Comparison of ENCODE assay signal across 8 cellular contexts in genomic region chrX:135522878-135523693, GRCh38. TPM values are rescaled to one million over a fixed set of nuclear protein-coding genes. Genes with fewer than 3 reads are reported as not detected.
A peak's percentile ranks its signal among the peaks of the same experiment; 100 is the strongest.
DNase-seq lines count a peak whose midpoint lies in the region; ATAC-seq and TF ChIP-seq lines count a peak whose summit lies in the region.

No MANE protein-coding gene starts in this region.

- peak overlapping the region; percentile 85 for H3K4me3 Mint-ChIP-seq in dendritic cell treated with granulocyte-macrophage colony-stimulating factor and Interleukin-4, amounts not matched to agents 40 ng/mL and 50 ng/mL, for 4 days

- H3K79me2 ChIP-seq in OCI-LY7 (ENCODE audit: insufficient read depth, low read depth, low read length): peaks cover 6% of the 10 kb centered on the region; the same call in 1 of the 2 replicates
- no peaks in the 10 kb centered on the region for H3K79me2 ChIP-seq in osteoblast (ENCODE audit: insufficient read depth, low read length)

- CTCF ChIA-PET in OCI-LY7 (lab: Charles Lee; ENCODE audit: unreplicated experiment): no interaction called here

- no peak for TF ChIP-seq POLR2A in thyroid gland (IDR thresholded peaks at IDR 0.05)

- no TSS peak for BruUV-seq in OCI-LY7 (replicated peaks; lab: Mats Ljungman, UMichigan)

- H3K4me1 ChIP-seq in OCI-LY7 (ENCODE audit: insufficient read depth, low read length, poor library complexity, severe bottlenecking) (peaks cover 11% of the 10 kb centered on the region), osteoblast (ENCODE audit: insufficient read depth, low read length) (no peaks in the 10 kb centered on the region), thyroid gland (no peaks in the 10 kb centered on the region)

- H3K4me3 ChIP-seq in OCI-LY7 (ENCODE audit: low read depth, low read length, poor library complexity, severe bottlenecking) (peak overlapping the region; percentile 84), osteoblast (ENCODE audit: insufficient read depth, low read length) (peak overlapping the region; percentile 76), thyroid gland (replicated peaks in 1 of 3) (no peak overlapping the region)

- no peaks in the 10 kb centered on the region for H3K9me2 ChIP-seq in OCI-LY7 (ENCODE audit: insufficient read depth, low read length)

- DNase-seq in ELR (ENCODE audit: low read depth): peak; percentile 0
- DNase-seq in OCI-LY7 (ENCODE audit: low spot score): no peak
- DNase-seq in osteoblast (ENCODE audit: insufficient read length, low spot score, missing footprints): no peak
- DNase-seq in thyroid gland: no peak
- DNase-seq in NCI-H1436 treated with DMSO at 0.1 percent for 48 hours (lab: John Stamatoyannopoulos, UW): no peak
- no peak for DNase-seq in inferior parietal cortex (ENCODE audit: extremely low spot score)

- no peaks in the 10 kb centered on the region for H3K36me3 ChIP-seq in OCI-LY7 (ENCODE audit: insufficient read depth, low read length)
- no peaks in the 10 kb centered on the region for H3K36me3 ChIP-seq in osteoblast (ENCODE audit: insufficient read depth, low read length)
- no peaks in the 10 kb centered on the region for H3K36me3 ChIP-seq in thyroid gland

- peaks cover 17% of the 10 kb centered on the region for H3K36me3 Mint-ChIP-seq in dendritic cell treated with granulocyte-macrophage colony-stimulating factor and Interleukin-4, amounts not matched to agents 40 ng/mL and 50 ng/mL, for 4 days (ENCODE audit: low read depth)

- H3K27ac Mint-ChIP-seq in dendritic cell treated with granulocyte-macrophage colony-stimulating factor and Interleukin-4, amounts not matched to agents 40 ng/mL and 50 ng/mL, for 4 days: peak overlapping the region; percentile 99

- peaks cover 7% of the 10 kb centered on the region for H3K4me1 Mint-ChIP-seq in dendritic cell treated with granulocyte-macrophage colony-stimulating factor and Interleukin-4, amounts not matched to agents 40 ng/mL and 50 ng/mL, for 4 days (ENCODE audit: low read depth)

- H4K20me1 ChIP-seq in OCI-LY7 (ENCODE audit: insufficient read depth, low read length): no peaks in the 10 kb centered on the region
- H4K20me1 ChIP-seq in osteoblast (ENCODE audit: insufficient read depth, low read length): no peaks in the 10 kb centered on the region

- POLR2A ChIA-PET in OCI-LY7 (lab: Charles Lee): interaction anchor here (0.9 to 1.2 kb wide), 2 partner anchors 21 to 22 kb away, joined by 4 to 5 read pairs; no protein-coding TSS in a partner anchor

- TF ChIP-seq CTCF in OCI-LY7 (conservative IDR thresholded peaks at IDR 0.05; ENCODE audit: low read length): no peak
- TF ChIP-seq CTCF in osteoblast (IDR thresholded peaks at IDR 0.05; ENCODE audit: extremely low read depth, low read depth, low read length): no peak
- TF ChIP-seq CTCF in thyroid gland (IDR thresholded peaks at IDR 0.05): no peak

- H3K9me3 ChIP-seq in OCI-LY7 (ENCODE audit: low read length) (no peaks in the 10 kb centered on the region), osteoblast (ENCODE audit: low read depth, low read length) (no peaks in the 10 kb centered on the region), thyroid gland (no peaks in the 10 kb centered on the region)

- H3K27ac ChIP-seq in OCI-LY7 (ENCODE audit: low read depth, low read length, poor library complexity, severe bottlenecking) (no peak overlapping the region), osteoblast (ENCODE audit: low read depth, low read length) (peak overlapping the region; percentile 91), thyroid gland (no peak overlapping the region)

- intact Hi-C loops in OCI-LY7 (cut with micrococcal nuclease; ENCODE audit: unreplicated experiment): loop anchor here (10.0 kb wide), 1 partner anchor 452 kb away; the partner anchor contains the start of gene MMGT1
- intact Hi-C loops in dendritic cell treated with granulocyte-macrophage colony-stimulating factor and Interleukin-4, amounts not matched to agents 40 ng/mL and 50 ng/mL, for 4 days (cut with micrococcal nuclease): no loop called here
- intact Hi-C loops in thyroid gland (cut with DNase I): no loop called here

- H3K4me2 ChIP-seq in OCI-LY7 (ENCODE audit: low read length) (peak overlapping the region; percentile 96), osteoblast (ENCODE audit: insufficient read depth, low read length) (peak overlapping the region; percentile 86)

- no peaks in the 10 kb centered on the region for H3K9me3 Mint-ChIP-seq in dendritic cell treated with granulocyte-macrophage colony-stimulating factor and Interleukin-4, amounts not matched to agents 40 ng/mL and 50 ng/mL, for 4 days

- H3K27me3 ChIP-seq in osteoblast (ENCODE audit: insufficient read depth, low read length) (no peaks in the 10 kb centered on the region), thyroid gland (no peaks in the 10 kb centered on the region)

- ATAC-seq in GM21367 (IDR thresholded peaks at IDR 0.05; ENCODE audit: unreplicated experiment): no peak

- WGBS in thyroid gland, 2 donors: 90 to 95% methylated on average over 20 of the region's 20 CpGs

- no peaks in the 10 kb centered on the region for H3K27me3 Mint-ChIP-seq in dendritic cell treated with granulocyte-macrophage colony-stimulating factor and Interleukin-4, amounts not matched to agents 40 ng/mL and 50 ng/mL, for 4 days

- peak overlapping the region; percentile 55; the same call in 1 of the 2 replicates for H2AFZ ChIP-seq in OCI-LY7 (ENCODE audit: low read length)
- peak overlapping the region; percentile 91 for H2AFZ ChIP-seq in osteoblast (ENCODE audit: low read length)

RNA-seq across cellular contexts. Expression of gene INTS6L, which starts 2.6 kb away (rescaled TPM):
- 13.0 and 15.6 TPM in 2 replicates for total RNA-seq in OCI-LY7 (2014; rRNA removed; shearing (Covaris generic))
- total RNA-seq in OCI-LY7 (2022): 13.9 and 16.4 TPM in 2 replicates
- total RNA-seq in osteoblast: 4.4 and 4.7 TPM in 2 replicates
- 10 to 100 TPM in 1 of 4 donors, 1 to 10 TPM in 3; 4.9 to 11.0 (median 7.7) TPM for total RNA-seq in thyroid gland

Comparison
In these comparisons a context has a peak if more than half of its experiments do, and no peak if none do; other contexts are left out.
1. H3K4me3 ChIP-seq: peak in OCI-LY7 (single experiment) and osteoblast (single experiment); none in thyroid gland (0 of 3).